ENCODE assay signal across 20 cellular contexts in genomic region chr10:75658496-75658895, GRCh38.
DNase-seq lines count a peak whose midpoint lies in the region; ATAC-seq, FAIRE-seq and TF ChIP-seq lines count a peak whose summit lies in the region.
"Had no signal": no experiment of that assay in that cellular context is flagged by ENCODE, and none has a peak within 500 bp of the region (broad histone marks: within the 10 kb centered on the region; RNA-seq: fewer than 3 reads in every experiment).

No MANE protein-coding gene starts in this region.

- H3K9me3 ChIP-seq in A549 (no peaks in the 10 kb centered on the region), ascending aorta (no peaks in the 10 kb centered on the region), mesenchymal stem cell (ENCODE audit: control insufficient read depth, low read length) (no peaks in the 10 kb centered on the region), thyroid gland (no peaks in the 10 kb centered on the region)
- H3K9me3 ChIP-seq: HAP-1 had no signal

- no peaks in the 10 kb centered on the region for H3K27me3 ChIP-seq in ascending aorta
- peaks cover 0 to 28% of the 10 kb centered on the region in 2 experiments for H3K27me3 ChIP-seq in mesenchymal stem cell (ENCODE audit: control insufficient read depth in 1 of 2, insufficient read depth in 1 of 2, low read length in 2 of 2)
- H3K27me3 ChIP-seq in thyroid gland: no peaks in the 10 kb centered on the region

- H3K4ac ChIP-seq in mesenchymal stem cell (ENCODE audit: low read depth in 1 of 2, low read length in 2 of 2): no peak overlapping the region

- H2BK15ac ChIP-seq in mesenchymal stem cell (ENCODE audit: low read depth, poor library complexity, severe bottlenecking): no peak overlapping the region

- H3K4me3 ChIP-seq in A549 (no peak overlapping the region), ascending aorta (no peak overlapping the region), mesenchymal stem cell (ENCODE audit: insufficient read depth in 1 of 2, low read depth in 1 of 2, low read length in 2 of 2) (no peak overlapping the region), thyroid gland (replicated peaks in 1 of 3) (no peak overlapping the region)
- H3K4me3 ChIP-seq: GM23338, HAP-1 had no signal

- no peak overlapping the region for H2BK5ac ChIP-seq in mesenchymal stem cell (ENCODE audit: low read depth, low read length, poor library complexity, severe bottlenecking)

- no peak overlapping the region for H3K14ac ChIP-seq in mesenchymal stem cell (ENCODE audit: low read length in 2 of 2)

- FAIRE-seq in A549 (lab: Jason Lieb, UNC): no peak
- FAIRE-seq: GM12891, GM18507, H54 had no signal

- no peak overlapping the region for H4K91ac ChIP-seq in mesenchymal stem cell (ENCODE audit: low read length)

- DNase-seq in A549 (ENCODE audit: low read depth in 1 of 2, low spot score in 1 of 2) (no peak), ascending aorta (ENCODE audit: low spot score in 2 of 2) (no peak), mesenchymal stem cell (no peak), thyroid gland (no peak), Right ventricle myocardium inferior (ENCODE audit: missing footprints) (no peak), NCI-H1694 treated with DMSO at 0.1 percent for 48 hours (lab: John Stamatoyannopoulos, UW) (no peak)
- no peak for DNase-seq in stimulated activated CD4-positive, alpha-beta T cell treated with anti-CD3 and anti-CD28 coated beads, Interleukin-15, amount 100 ng/mL, for 24 hours
- DNase-seq: 8988T; C1 segment of cervical spinal cord; Calu3; CD4-positive, alpha-beta memory T cell; COR-L47; DMS53; GF-D8; HFFc6 had no signal

- 90% methylated on average over 1 of the region's 1 CpG for WGBS in A549 (ENCODE audit: missing lambda C conversion rate)
- 95% methylated on average over 1 of the region's 1 CpG for WGBS in mesenchymal stem cell
- 96 to 100% methylated on average over 1 of the region's 1 CpG for WGBS in thyroid gland, 2 donors

- H3K4me1 ChIP-seq in A549: peaks cover 12% of the 10 kb centered on the region; the same call in 2 of the 3 replicates
- H3K4me1 ChIP-seq in ascending aorta: peaks cover 12 to 67% of the 10 kb centered on the region in 2 donors
- H3K4me1 ChIP-seq in mesenchymal stem cell (ENCODE audit: control insufficient read depth, insufficient read depth, low read depth, low read length): no peaks in the 10 kb centered on the region
- peaks cover 21 to 78% of the 10 kb centered on the region in 2 donors for H3K4me1 ChIP-seq in thyroid gland
- H3K4me1 ChIP-seq: HAP-1 had no signal

- no peak for TF ChIP-seq CTCF in A549 (IDR thresholded peaks at IDR 0.05)
- no peak for TF ChIP-seq CTCF in ascending aorta (IDR thresholded peaks at IDR 0.05)
- no peak for TF ChIP-seq CTCF in thyroid gland (IDR thresholded peaks at IDR 0.05)

- no peak for TF ChIP-seq EP300 in A549 (IDR thresholded peaks at IDR 0.05)

- no peak overlapping the region for H3K9ac ChIP-seq in mesenchymal stem cell (ENCODE audit: low read length)

- ATAC-seq in A549: no peak
- no peak for ATAC-seq in Right ventricle myocardium inferior
- ATAC-seq: GM23338 had no signal

- no peak overlapping the region for H3K18ac ChIP-seq in mesenchymal stem cell (ENCODE audit: low read depth in 1 of 2, low read length in 2 of 2)

- TF ChIP-seq POLR2A in A549 (IDR thresholded peaks at IDR 0.05; ENCODE audit: low read length) (no peak), thyroid gland (IDR thresholded peaks at IDR 0.05) (no peak)

- H3K36me3 ChIP-seq in ascending aorta (no peaks in the 10 kb centered on the region), mesenchymal stem cell (ENCODE audit: control insufficient read depth in 1 of 2, insufficient read depth in 2 of 2, low read depth in 1 of 2, low read length in 2 of 2) (no peaks in the 10 kb centered on the region), thyroid gland (no peaks in the 10 kb centered on the region)
- H3K36me3 ChIP-seq: HAP-1 had no signal

- H2BK120ac ChIP-seq in mesenchymal stem cell (ENCODE audit: low read depth, low read length): peak overlapping the region; percentile 59

- no peak overlapping the region for H4K8ac ChIP-seq in mesenchymal stem cell (ENCODE audit: low read length)

- no peak for TF ChIP-seq RAD21 in A549 (conservative IDR thresholded peaks at IDR 0.05 in 1 of 2, IDR thresholded peaks at IDR 0.05 in 1 of 2)

- no peak overlapping the region for H3K4me2 ChIP-seq in A549
- no peak overlapping the region for H3K4me2 ChIP-seq in mesenchymal stem cell (ENCODE audit: low read length, poor library complexity, severe bottlenecking)
- H3K4me2 ChIP-seq: GM23338 had no signal

- POLR2A ChIA-PET in A549 (lab: Yijun Ruan, JAX): no interaction called here

- CTCF ChIA-PET in A549 (lab: Yijun Ruan, JAX): no interaction called here

- no peak overlapping the region for H2AFZ ChIP-seq in mesenchymal stem cell (ENCODE audit: low read depth, low read length)
- H2AFZ ChIP-seq: GM23338 had no signal

- intact Hi-C loops in ascending aorta (cut with DNase I): loop anchor here (5.0 to 10.0 kb wide), 3 partner anchors 376 to 1356 kb away; no protein-coding TSS in a partner anchor
- intact Hi-C loops in thyroid gland (cut with DNase I): loop anchor here (10.0 kb wide), 1 partner anchor 244 kb away; no protein-coding TSS in a partner anchor
- intact Hi-C loops in Right ventricle myocardium inferior (cut with DNase I): loop anchor here (10.0 kb wide), 1 partner anchor 116 kb away; no protein-coding TSS in a partner anchor

- H2BK12ac ChIP-seq in mesenchymal stem cell (ENCODE audit: low read length in 2 of 2): no peak overlapping the region

- no peak overlapping the region for H3K23ac ChIP-seq in mesenchymal stem cell (ENCODE audit: low read length in 2 of 2)

- no peak overlapping the region for H2AK5ac ChIP-seq in mesenchymal stem cell (ENCODE audit: low read length, severe bottlenecking)

- H3K27ac ChIP-seq in A549 (peak overlapping the region in 1 of 2 experiments; percentile 19; a peak in 1 of 6 replicates), ascending aorta (peak overlapping the region; percentile 19 to 89), mesenchymal stem cell (ENCODE audit: low read length, poor library complexity, severe bottlenecking) (no peak overlapping the region), thyroid gland (peak overlapping the region; percentile 52 to 74 (median 65))

- no peaks in the 10 kb centered on the region for H3K79me1 ChIP-seq in mesenchymal stem cell (replicated peaks; ENCODE audit: low read length, poor library complexity, severe bottlenecking)

TF ChIP-seq in A549, 52 proteins besides CTCF, POLR2A, EP300 and RAD21:
- TF ChIP-seq TFCP2L1 (CRISPR knock-in tag; IDR thresholded peaks at IDR 0.05) (no peak), JUNB (IDR thresholded peaks at IDR 0.05) (no peak), ZSCAN20 (CRISPR knock-in tag; IDR thresholded peaks at IDR 0.05) (no peak), KDM1A (IDR thresholded peaks at IDR 0.05; ENCODE audit: low read depth) (no peak), MAFK (IDR thresholded peaks at IDR 0.05; ENCODE audit: partially characterized antibody) (peak; percentile 78)
